ENCODE assay signal across 12 cellular contexts in genomic region chr4:99186029-99186428, GRCh38. TPM values are rescaled to one million over a fixed set of nuclear protein-coding genes. Genes with fewer than 3 reads are reported as not detected.
"Had no signal": no experiment of that assay in that cellular context is flagged by ENCODE, and none has a peak within 500 bp of the region (broad histone marks: within the 10 kb centered on the region; RNA-seq: fewer than 3 reads in every experiment).

No MANE protein-coding gene starts in this region.

- ATAC-seq: GM23338, HCT116 had no signal

- H3K4me1 ChIP-seq: HAP-1 had no signal

- H3K4me2 ChIP-seq: GM23338 had no signal

- H2AFZ ChIP-seq: GM23248, GM23338 had no signal

- FAIRE-seq: H1, H54 had no signal

- H3K4me3 ChIP-seq: GM23248, GM23338, HAP-1 had no signal

- H3K27ac ChIP-seq: GM23248 had no signal

- DNase-seq: GM23248, GOT3, H7, H9, HCEC 1CT, HFFc6 had no signal

- H3K36me3 ChIP-seq: HAP-1 had no signal

- H3K9ac ChIP-seq: GM23248 had no signal

RNA-seq across cellular contexts. Expression of gene ADH6, which starts 33.0 kb away (rescaled TPM):
- total RNA-seq: GM23248, GM23338, H1, H4, H7, H9, HFFc6 had no signal
- polyA plus RNA-seq: GM23248, H1 had no signal

RNA-seq across cellular contexts. Expression of gene ADH4, which starts 41.9 kb away (rescaled TPM):
- total RNA-seq: GM23248, GM23338, H1, H4, H9, HFFc6 had no signal
- polyA plus RNA-seq: GM23248, GM23338, H1 had no signal
